Comparison of ENCODE assay signal across 37 cellular contexts in the genomic region with DNA sequence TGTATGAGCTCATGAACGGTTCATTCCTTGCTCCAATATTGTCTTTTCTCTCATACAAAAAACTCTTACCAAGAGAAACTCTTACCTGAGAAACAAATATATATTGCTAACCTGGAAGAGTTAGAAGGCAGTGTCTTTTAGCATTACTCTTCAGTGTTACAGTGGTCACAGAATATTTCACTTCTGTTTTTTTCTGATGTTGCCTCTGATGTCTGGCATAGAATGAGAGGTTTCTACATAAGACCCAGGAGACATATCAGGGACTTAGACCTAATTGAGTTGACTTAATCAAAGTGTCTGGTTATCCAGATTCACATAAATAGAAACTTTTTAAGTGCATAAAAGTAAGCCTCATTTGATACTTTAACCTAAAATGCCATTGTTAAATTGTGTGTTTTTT.
"Had no signal": no experiment of that assay in that cellular context is flagged by ENCODE, and none has a peak within 500 bp of the region (broad histone marks: within the 10 kb centered on the region; RNA-seq: fewer than 3 reads in every experiment).

No MANE protein-coding gene starts in this region.

- H3K4me1 ChIP-seq: adrenal gland, body of pancreas, breast epithelium had no signal

- H3K36me3 ChIP-seq: adrenal gland, brain microvascular endothelial cell, breast epithelium had no signal

- H3K4me3 ChIP-seq: adrenal gland, body of pancreas, breast epithelium had no signal

- H3K4me3 Mint-ChIP-seq: activated B cell treated with CpG ODN at 0.5 μM for 24 hours; activated CD4-positive, alpha-beta memory T cell treated with anti-CD3 and anti-CD28 coated beads for 36 hours; activated CD4-positive, alpha-beta T cell treated with anti-CD3 and anti-CD28 coated beads, Interleukin-2, amount 10 ng/mL, durations not matched to agents 24 days and 14 days; activated CD8-positive, alpha-beta T cell treated with anti-CD3 and anti-CD28 coated beads for 36 hours; activated naive CD4-positive, alpha-beta T cell treated with anti-CD3 and anti-CD28 coated beads for 36 hours; activated naive CD8-positive, alpha-beta T cell treated with anti-CD3 and anti-CD28 coated beads for 36 hours; activated T-cell treated with anti-CD3 and anti-CD28 coated beads, Interleukin-2, amount 50 U/mL, for 4 hours; activated T-cell treated with anti-CD3 and anti-CD28 coated beads, Interleukin-2, amount 50 U/mL, for 72 hours; activated T-helper 1 cell treated with anti-CD3 and anti-CD28 coated beads, Interleukin-12 subunit alpha, Interleukin-12 subunit beta, Interleukin-2, Interleukin-4 antibody, amounts not matched to agents 30 ng/mL and 10 ng/mL and 1 ng/mL, durations not matched to agents 14 hours and 24 hours and 36 hours; activated T-helper 17 cell treated with anti-CD3 and anti-CD28 coated beads, Interleukin-2, amount 50 U/mL, for 72 hours; T-helper 1 cell treated with Interleukin-12 subunit alpha and Interleukin-12 subunit beta and Interleukin-4 antibody, amounts not matched to agents 30 μg/mL and 1 μg/mL, for 36 hours; T-helper 2 cell treated with Interferon-gamma antibody and Interleukin-4, amounts not matched to agents 5 μg/mL and 100 μg/mL, for 36 hours had no signal

- H3K27ac Mint-ChIP-seq: activated B cell treated with CpG ODN at 0.5 μM for 24 hours; activated CD4-positive, alpha-beta memory T cell treated with anti-CD3 and anti-CD28 coated beads for 36 hours; activated CD4-positive, alpha-beta T cell treated with anti-CD3 and anti-CD28 coated beads, Interleukin-2, amount 10 ng/mL, durations not matched to agents 24 days and 14 days; activated CD8-positive, alpha-beta T cell treated with anti-CD3 and anti-CD28 coated beads for 36 hours; activated naive CD4-positive, alpha-beta T cell treated with anti-CD3 and anti-CD28 coated beads for 36 hours; activated naive CD4-positive, alpha-beta T cell treated with anti-CD3 and anti-CD28 coated beads, Interleukin-2, amount 50 U/mL, for 72 hours; activated naive CD8-positive, alpha-beta T cell treated with anti-CD3 and anti-CD28 coated beads for 36 hours; activated T-cell treated with anti-CD3 and anti-CD28 coated beads, Interleukin-2, amount 50 U/mL, for 72 hours; activated T-helper 1 cell treated with anti-CD3 and anti-CD28 coated beads, Interleukin-12 subunit alpha, Interleukin-12 subunit beta, Interleukin-2, Interleukin-4 antibody, amounts not matched to agents 30 ng/mL and 10 ng/mL and 1 ng/mL, durations not matched to agents 14 hours and 24 hours and 36 hours; activated T-helper 17 cell treated with anti-CD3 and anti-CD28 coated beads, Interleukin-2, amount 50 U/mL, for 72 hours; T-helper 1 cell treated with Interleukin-12 subunit alpha and Interleukin-12 subunit beta and Interleukin-4 antibody, amounts not matched to agents 30 μg/mL and 1 μg/mL, for 36 hours; T-helper 2 cell treated with Interferon-gamma antibody and Interleukin-4, amounts not matched to agents 5 μg/mL and 100 μg/mL, for 36 hours had no signal

- H3K4me1 Mint-ChIP-seq: activated B cell treated with CpG ODN at 0.5 μM for 24 hours; activated CD4-positive, alpha-beta T cell treated with anti-CD3 and anti-CD28 coated beads, Interleukin-2, amount 10 ng/mL, durations not matched to agents 24 days and 14 days; activated naive CD8-positive, alpha-beta T cell treated with anti-CD3 and anti-CD28 coated beads for 36 hours; activated T-helper 17 cell treated with anti-CD3 and anti-CD28 coated beads, Interleukin-2, amount 50 U/mL, for 72 hours had no signal

- H3K27me3 ChIP-seq: adrenal gland, body of pancreas, brain microvascular endothelial cell, breast epithelium had no signal

- H3K27ac ChIP-seq: adrenal gland, body of pancreas, brain microvascular endothelial cell, breast epithelium, VCaP had no signal

- H3K9me3 Mint-ChIP-seq: activated B cell treated with CpG ODN at 0.5 μM for 24 hours; activated CD4-positive, alpha-beta memory T cell treated with anti-CD3 and anti-CD28 coated beads for 36 hours; activated CD8-positive, alpha-beta T cell treated with anti-CD3 and anti-CD28 coated beads for 36 hours; activated naive CD4-positive, alpha-beta T cell treated with anti-CD3 and anti-CD28 coated beads for 36 hours; activated T-cell treated with anti-CD3 and anti-CD28 coated beads, Interleukin-2, amount 50 U/mL, for 4 hours; activated T-helper 1 cell treated with anti-CD3 and anti-CD28 coated beads, Interleukin-12 subunit alpha, Interleukin-12 subunit beta, Interleukin-2, Interleukin-4 antibody, amounts not matched to agents 30 ng/mL and 10 ng/mL and 1 ng/mL, durations not matched to agents 14 hours and 24 hours and 36 hours; T-helper 1 cell treated with Interleukin-12 subunit alpha and Interleukin-12 subunit beta and Interleukin-4 antibody, amounts not matched to agents 30 μg/mL and 1 μg/mL, for 36 hours; T-helper 2 cell treated with Interferon-gamma antibody and Interleukin-4, amounts not matched to agents 5 μg/mL and 100 μg/mL, for 36 hours had no signal

- ATAC-seq: activated CD8-positive, alpha-beta T cell treated with anti-CD3 and anti-CD28 coated beads for 36 hours; activated naive CD4-positive, alpha-beta T cell treated with anti-CD3 and anti-CD28 coated beads, Interleukin-2, amount 50 U/mL, for 72 hours; activated T-cell treated with anti-CD3 and anti-CD28 coated beads, Interleukin-2, amount 50 U/mL, for 4 hours; activated T-cell treated with anti-CD3 and anti-CD28 coated beads, Interleukin-2, amount 50 U/mL, for 72 hours; activated T-helper 17 cell treated with anti-CD3 and anti-CD28 coated beads, Interleukin-2, amount 50 U/mL, for 72 hours; body of pancreas had no signal

- DNase-seq: activated B cell treated with CpG ODN at 0.5 μM for 24 hours; activated CD4-positive, alpha-beta memory T cell treated with anti-CD3 and anti-CD28 coated beads for 36 hours; activated CD4-positive, alpha-beta T cell treated with anti-CD3 and anti-CD28 coated beads for 4 hours; activated CD4-positive, alpha-beta T cell treated with anti-CD3 and anti-CD28 coated beads, Interleukin-2, amount 10 ng/mL, durations not matched to agents 24 days and 14 days; activated CD4-positive, alpha-beta T cell treated with anti-CD3 and anti-CD28 coated beads, Interleukin-2, amount 50 U/mL, for 1 hour; activated CD4-positive, alpha-beta T cell treated with anti-CD3 and anti-CD28 coated beads, Interleukin-2, amount 50 U/mL, for 4 hours; activated CD4-positive, CD25-positive, alpha-beta regulatory T cell treated with anti-CD3 and anti-CD28 coated beads, Interleukin-2, amount 50 U/mL, for 72 hours; activated CD8-positive, alpha-beta memory T cell treated with anti-CD3 and anti-CD28 coated beads, Interleukin-2, amount 50 U/mL, for 4 hours; activated CD8-positive, alpha-beta T cell treated with anti-CD3 and anti-CD28 coated beads for 36 hours; activated effector memory CD4-positive, alpha-beta T cell treated with anti-CD3 and anti-CD28 coated beads, Interleukin-2, amount 50 U/mL, for 16 hours; activated gamma-delta T cell treated with Interleukin-2 at 50 U/mL for 16 hours; activated naive CD4-positive, alpha-beta T cell; activated naive CD4-positive, alpha-beta T cell treated with anti-CD3 and anti-CD28 coated beads for 36 hours; activated naive CD4-positive, alpha-beta T cell treated with anti-CD3 and anti-CD28 coated beads, Interleukin-2, amount 50 U/mL, for 16 hours; activated naive CD8-positive, alpha-beta T cell treated with anti-CD3 and anti-CD28 coated beads for 36 hours; activated T-cell treated with anti-CD3 and anti-CD28 coated beads for 4 hours; activated T-cell treated with anti-CD3 and anti-CD28 coated beads, Interleukin-2, amount 50 U/mL, for 1 hour; activated T-cell treated with anti-CD3 and anti-CD28 coated beads, Interleukin-2, amount 50 U/mL, for 4 hours; activated T-cell treated with anti-CD3 and anti-CD28 coated beads, Interleukin-2, amount 50 U/mL, for 72 hours; adrenal gland; amniotic stem cell; aorta; body of pancreas; brain microvascular endothelial cell; central memory CD4-positive, alpha-beta T cell; T-helper 1 cell; T-helper 2 cell; T-helper 9 cell had no signal

- FAIRE-seq: astrocyte, TTC549 had no signal

- H3K27me3 Mint-ChIP-seq: activated B cell treated with CpG ODN at 0.5 μM for 24 hours; activated CD4-positive, alpha-beta memory T cell treated with anti-CD3 and anti-CD28 coated beads for 36 hours; activated CD4-positive, alpha-beta T cell treated with anti-CD3 and anti-CD28 coated beads, Interleukin-2, amount 10 ng/mL, durations not matched to agents 24 days and 14 days; activated naive CD8-positive, alpha-beta T cell treated with anti-CD3 and anti-CD28 coated beads for 36 hours; activated T-helper 17 cell treated with anti-CD3 and anti-CD28 coated beads, Interleukin-2, amount 50 U/mL, for 72 hours had no signal

- H3K9me3 ChIP-seq: adrenal gland, body of pancreas, breast epithelium had no signal

- H3K36me3 Mint-ChIP-seq: activated CD4-positive, alpha-beta memory T cell treated with anti-CD3 and anti-CD28 coated beads for 36 hours; activated naive CD4-positive, alpha-beta T cell treated with anti-CD3 and anti-CD28 coated beads, Interleukin-2, amount 50 U/mL, for 72 hours; activated naive CD8-positive, alpha-beta T cell treated with anti-CD3 and anti-CD28 coated beads for 36 hours had no signal
